In genomic region chr7:55343002-55343781, GRCh38 we compare ENCODE assay signal across 9 cellular contexts.
"Had no signal": no experiment of that assay in that cellular context is flagged by ENCODE, and none has a peak within 500 bp of the region (broad histone marks: within the 10 kb centered on the region; RNA-seq: fewer than 3 reads in every experiment).

No MANE protein-coding gene starts in this region.

- H3K9ac ChIP-seq: KMS-11 had no signal

- H3K36me3 ChIP-seq: HAP-1 had no signal

- DNase-seq: IMR-90, KBM-7 had no signal

- ATAC-seq: HCT116 had no signal

- H3K27ac ChIP-seq: KMS-11 had no signal

- H3K4me1 ChIP-seq: HAP-1 had no signal

- H3K9me3 ChIP-seq: HAP-1 had no signal

- H3K4me2 ChIP-seq: GM23338, KMS-11 had no signal

- H3K4me3 ChIP-seq: GM23338, HAP-1 had no signal

- H2AFZ ChIP-seq: GM23338 had no signal

- FAIRE-seq: H1, H54, HTR-8/SVneo had no signal
